In the genomic region with DNA sequence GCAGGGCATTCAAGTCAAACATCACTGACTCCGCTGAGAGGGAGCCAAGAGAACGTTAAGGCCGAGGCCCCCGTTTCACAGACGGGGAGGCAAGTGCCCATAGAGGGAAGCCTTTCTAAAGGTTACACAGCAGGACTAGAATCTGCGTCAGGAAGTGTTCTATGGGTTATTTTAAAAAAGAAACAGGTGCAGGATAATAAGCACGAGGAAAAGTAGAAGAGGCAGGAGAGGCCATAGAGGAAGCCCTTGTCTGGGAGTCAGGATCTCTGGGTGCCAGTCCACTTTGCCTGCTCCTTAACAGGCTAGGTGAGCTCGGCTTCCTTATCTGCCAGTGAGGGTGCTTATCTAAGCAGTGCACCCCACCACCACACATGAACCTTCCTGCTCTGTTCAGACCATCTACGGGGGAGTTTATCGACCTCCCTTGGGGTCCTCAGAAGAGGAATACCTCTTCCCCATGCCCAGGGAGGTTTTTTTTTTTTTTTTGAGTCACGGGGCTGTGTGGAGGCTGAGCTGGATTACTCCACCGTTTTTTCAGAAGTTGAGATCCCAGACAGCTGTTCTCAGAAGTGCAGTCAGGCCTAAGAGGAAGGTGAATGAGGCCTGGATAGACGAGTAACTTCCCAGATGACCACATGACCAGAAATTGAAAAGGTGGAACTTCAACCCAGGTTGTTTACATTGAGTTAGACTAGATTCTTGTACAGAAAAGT, we compare ENCODE assay signal across 9 cellular contexts. TPM values are rescaled to one million over a fixed set of nuclear protein-coding genes. Genes with fewer than 3 reads are reported as not detected.
DNase-seq lines count a peak whose midpoint lies in the region; ATAC-seq and FAIRE-seq lines count a peak whose summit lies in the region.
"Had no signal": no experiment of that assay in that cellular context is flagged by ENCODE, and none has a peak within 500 bp of the region (broad histone marks: within the 10 kb centered on the region; RNA-seq: fewer than 3 reads in every experiment).

No MANE protein-coding gene starts in this region.

- H3K36me3 Mint-ChIP-seq in activated T-helper 17 cell treated with anti-CD3 and anti-CD28 coated beads, Interleukin-2, amount 50 U/mL, for 72 hours (ENCODE audit: low read depth), result peaks cover 20% of the 10 kb centered on the region

- H3K36me3 ChIP-seq in skeletal muscle satellite cell (ENCODE audit: insufficient read depth, low read length), result peaks cover under 1% of the 10 kb centered on the region

- H3K4me1 ChIP-seq in skeletal muscle satellite cell (ENCODE audit: control insufficient read depth, insufficient read depth, low read length), result peaks cover 26% of the 10 kb centered on the region

- peak overlapping the region; percentile 88 for H3K27ac Mint-ChIP-seq in activated T-helper 17 cell treated with anti-CD3 and anti-CD28 coated beads, Interleukin-2, amount 50 U/mL, for 72 hours

- H3K27me3 Mint-ChIP-seq in activated T-helper 17 cell treated with anti-CD3 and anti-CD28 coated beads, Interleukin-2, amount 50 U/mL, for 72 hours, result no peaks in the 10 kb centered on the region

- no peaks in the 10 kb centered on the region for H3K9me3 Mint-ChIP-seq in activated T-helper 17 cell treated with anti-CD3 and anti-CD28 coated beads, Interleukin-2, amount 50 U/mL, for 72 hours

- peak overlapping the region; percentile 74 for H3K4me3 ChIP-seq in iPS-11a (ENCODE audit: low read depth, low read length)
- peak overlapping the region; percentile 97 for H3K4me3 ChIP-seq in skeletal muscle satellite cell (ENCODE audit: low read length)

- no peak for ATAC-seq in activated T-helper 17 cell treated with anti-CD3 and anti-CD28 coated beads, Interleukin-2, amount 50 U/mL, for 72 hours (replicated peaks)

- H3K4me1 Mint-ChIP-seq in activated T-helper 17 cell treated with anti-CD3 and anti-CD28 coated beads, Interleukin-2, amount 50 U/mL, for 72 hours, result peaks cover 23% of the 10 kb centered on the region

- peak overlapping the region; percentile 81 for H3K4me2 ChIP-seq in skeletal muscle satellite cell (ENCODE audit: low read length)

- H3K9ac ChIP-seq in skeletal muscle satellite cell (ENCODE audit: low read depth, low read length), result peak overlapping the region; percentile 94

- FAIRE-seq in HTR-8/SVneo (lab: Jason Lieb, UNC), result no peak
- FAIRE-seq: A204.1 had no signal

- no peaks in the 10 kb centered on the region for H3K9me3 ChIP-seq in skeletal muscle satellite cell (replicated peaks; ENCODE audit: low read length)

- peak; percentile 43 for DNase-seq in NCI-H1092 treated with DMSO at 0.1 percent for 48 hours (lab: John Stamatoyannopoulos, UW)
- DNase-seq in NCI-H1092 (lab: John Stamatoyannopoulos, UW), result no peak
- DNase-seq in Kasumi-1 (lab: John Stamatoyannopoulos, UW), result peak; percentile 79 to 92
- no peak for DNase-seq in HTR-8/SVneo (ENCODE audit: insufficient read length, low spot score)
- no peak for DNase-seq in EL

- no peaks in the 10 kb centered on the region for H3K27me3 ChIP-seq in skeletal muscle satellite cell (ENCODE audit: control insufficient read depth, insufficient read depth, low read length)

- peak overlapping the region; percentile 100 for H3K4me3 Mint-ChIP-seq in activated T-helper 17 cell treated with anti-CD3 and anti-CD28 coated beads, Interleukin-2, amount 50 U/mL, for 72 hours

RNA-seq across cellular contexts. Expression of a gene that starts 1.2 kb away (rescaled TPM):
- 10 to 100 TPM; 21.7 to 22.3 TPM for total RNA-seq in activated T-helper 17 cell treated with anti-CD3 and anti-CD28 coated beads, Interleukin-2, amount 50 U/mL, for 72 hours
- total RNA-seq in skeletal muscle satellite cell (2012; rRNA removed), result 7.9 and 9.0 TPM in 2 replicates

Comparison
In these comparisons a context has a peak if more than half of its experiments do, and no peak if none do; other contexts are left out.
1. DNase-seq: peak in NCI-H1092 treated with DMSO at 0.1 percent for 48 hours (single experiment) and Kasumi-1 (2 of 2); none in NCI-H1092 (single experiment), HTR-8/SVneo (single experiment) and EL (single experiment).